ENCODE assay signal across 1 cellular context in genomic region chr5:140591747-140592372, GRCh38.
TF ChIP-seq lines count a peak whose summit lies in the region.

No MANE protein-coding gene starts in this region.

TF ChIP-seq in SK-N-SH treated with all-trans-retinoic acid at 6 μM for 48 hours, 23 proteins besides CTCF, POLR2A, EP300 and RAD21 (continued from another document):
- TF ChIP-seq PATZ1 (CRISPR knock-in tag; IDR thresholded peaks at IDR 0.05; ENCODE audit: borderline replicate concordance) (no peak), ZFP30 (CRISPR knock-in tag; IDR thresholded peaks at IDR 0.05) (no peak)
TF ChIP-seq in SK-N-SH treated with all-trans-retinoic acid at 6 μM for 48 hours: peak in this region for 0.
